21 cellular contexts compared by ENCODE assay signal in the genomic region with DNA sequence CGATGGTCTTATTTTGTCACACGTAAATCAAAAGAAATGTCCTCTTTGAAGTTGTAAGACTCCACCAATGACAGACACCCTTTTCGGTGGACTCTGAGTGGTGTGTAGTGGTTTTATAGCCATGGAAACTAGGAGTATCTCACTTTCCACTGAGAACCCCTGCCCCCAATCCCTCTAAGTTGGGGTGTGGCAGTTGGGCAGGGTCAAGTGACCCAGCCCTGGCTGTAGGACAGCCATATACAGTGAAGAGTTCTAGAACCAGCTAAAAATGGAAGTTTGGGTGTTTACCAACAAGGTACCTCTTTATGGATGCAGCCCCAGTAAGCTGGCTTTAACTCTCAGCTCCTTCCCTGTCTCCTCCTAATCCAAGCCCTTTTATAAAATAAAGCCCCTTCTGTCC. TPM values are rescaled to one million over a fixed set of nuclear protein-coding genes. Genes with fewer than 3 reads are reported as not detected.
DNase-seq lines count a peak whose midpoint lies in the region; ATAC-seq, FAIRE-seq and TF ChIP-seq lines count a peak whose summit lies in the region.
"Had no signal": no experiment of that assay in that cellular context is flagged by ENCODE, and none has a peak within 500 bp of the region (broad histone marks: within the 10 kb centered on the region; RNA-seq: fewer than 3 reads in every experiment).

No MANE protein-coding gene starts in this region.

- H3K36me3 ChIP-seq in WERI-Rb-1 = no peaks in the 10 kb centered on the region; the same call in 1 of the 2 replicates
- H3K36me3 ChIP-seq in pancreas = no peaks in the 10 kb centered on the region

- H3K27me3 ChIP-seq in WERI-Rb-1 (ENCODE audit: insufficient read depth, low read depth, severe bottlenecking) (no peaks in the 10 kb centered on the region), pancreas (no peaks in the 10 kb centered on the region)

- DNase-seq in D721Med (ENCODE audit: insufficient read length, low spot score) (peak; percentile 35), NCI-H524 treated with DMSO at 0.1 percent for 48 hours (lab: John Stamatoyannopoulos, UW) (peak; percentile 39), WERI-Rb-1 (no peak), pancreas (no peak)
- DNase-seq in activated CD8-positive, alpha-beta T cell treated with anti-CD3 and anti-CD28 coated beads, Interleukin-2, amount 10 ng/mL, durations not matched to agents 7 days and 5 days = no peak
- DNase-seq: 8988T; ACHN; AML-193; C1 segment of cervical spinal cord; Calu3; CD4-positive, alpha-beta memory T cell; COR-L47; DMS153; DND-41; H7; HCEC 1CT had no signal

- intact Hi-C loops in pancreas (cut with DNase I) = loop anchor here in 1 of 3 donors (10.0 kb wide), 1 partner anchor 88 kb away; no protein-coding TSS in a partner anchor

- no peak overlapping the region for H3K27ac Mint-ChIP-seq in activated CD8-positive, alpha-beta T cell treated with anti-CD3 and anti-CD28 coated beads, Interleukin-2, amount 10 ng/mL, durations not matched to agents 7 days and 5 days
- H3K27ac Mint-ChIP-seq: CD4-positive, alpha-beta memory T cell had no signal

- TF ChIP-seq CTCF in D721Med (IDR thresholded peaks at IDR 0.05; ENCODE audit: insufficient read depth, missing control alignments) = no peak
- TF ChIP-seq CTCF in WERI-Rb-1 (IDR thresholded peaks at IDR 0.05; ENCODE audit: low read depth, low read length) = no peak
- TF ChIP-seq CTCF in pancreas (IDR thresholded peaks at IDR 0.05) = no peak

- H3K4me3 Mint-ChIP-seq in activated CD8-positive, alpha-beta T cell treated with anti-CD3 and anti-CD28 coated beads, Interleukin-2, amount 10 ng/mL, durations not matched to agents 7 days and 5 days = no peak overlapping the region
- H3K4me3 Mint-ChIP-seq: CD4-positive, alpha-beta memory T cell had no signal

- no peaks in the 10 kb centered on the region for H3K9me3 ChIP-seq in WERI-Rb-1 (ENCODE audit: severe bottlenecking)
- no peaks in the 10 kb centered on the region for H3K9me3 ChIP-seq in pancreas
- H3K9me3 ChIP-seq: A549 had no signal

- POLR2A ChIA-PET in activated CD8-positive, alpha-beta T cell treated with anti-CD3 and anti-CD28 coated beads, Interleukin-2, amount 10 ng/mL, durations not matched to agents 7 days and 5 days (lab: Charles Lee) = interaction anchor here (0.9 kb wide), 1 partner anchor 137 kb away, joined by 3 read pairs; no protein-coding TSS in a partner anchor

- WGBS in pancreas, 2 donors = 97 to 100% methylated on average over 3 of the region's 3 CpGs

- no peak for ATAC-seq in activated CD8-positive, alpha-beta T cell treated with anti-CD3 and anti-CD28 coated beads, Interleukin-2, amount 10 ng/mL, durations not matched to agents 7 days and 5 days
- ATAC-seq in HG03025 (IDR thresholded peaks at IDR 0.05; ENCODE audit: low FRiP score, unreplicated experiment) (no peak), pancreas (no peak)
- ATAC-seq: A549 had no signal

- no peaks in the 10 kb centered on the region for H3K9me3 Mint-ChIP-seq in activated CD8-positive, alpha-beta T cell treated with anti-CD3 and anti-CD28 coated beads, Interleukin-2, amount 10 ng/mL, durations not matched to agents 7 days and 5 days (ENCODE audit: insufficient read depth)
- H3K9me3 Mint-ChIP-seq: CD4-positive, alpha-beta memory T cell had no signal

- H3K27ac ChIP-seq in WERI-Rb-1 (peak overlapping the region; percentile 57), pancreas (no peak overlapping the region)
- H3K27ac ChIP-seq: A549 had no signal

- CTCF ChIA-PET in activated CD8-positive, alpha-beta T cell treated with anti-CD3 and anti-CD28 coated beads, Interleukin-2, amount 10 ng/mL, durations not matched to agents 7 days and 5 days (lab: Charles Lee) = interaction anchor here (1.0 to 1.9 kb wide), 4 partner anchors 9 to 201 kb away, joined by 3 to 7 read pairs (median 3); no protein-coding TSS in a partner anchor

- FAIRE-seq in D721Med (lab: Jason Lieb, UNC) = no peak
- no peak for FAIRE-seq in pancreas (lab: Jason Lieb, UNC)
- FAIRE-seq: A549, GM12892, H1 had no signal

- H3K4me1 Mint-ChIP-seq in activated CD8-positive, alpha-beta T cell treated with anti-CD3 and anti-CD28 coated beads, Interleukin-2, amount 10 ng/mL, durations not matched to agents 7 days and 5 days (ENCODE audit: low read depth) = no peaks in the 10 kb centered on the region

- peaks cover 25% of the 10 kb centered on the region for H3K27me3 Mint-ChIP-seq in activated CD8-positive, alpha-beta T cell treated with anti-CD3 and anti-CD28 coated beads, Interleukin-2, amount 10 ng/mL, durations not matched to agents 7 days and 5 days (ENCODE audit: low read depth)

- H3K4me1 ChIP-seq in pancreas = no peaks in the 10 kb centered on the region
- H3K4me1 ChIP-seq: A549 had no signal

- H3K36me3 Mint-ChIP-seq in activated CD8-positive, alpha-beta T cell treated with anti-CD3 and anti-CD28 coated beads, Interleukin-2, amount 10 ng/mL, durations not matched to agents 7 days and 5 days (ENCODE audit: low read depth) = no peaks in the 10 kb centered on the region
- H3K36me3 Mint-ChIP-seq: CD4-positive, alpha-beta memory T cell had no signal

- H3K4me3 ChIP-seq in WERI-Rb-1 (ENCODE audit: low read depth, low read length) (no peak overlapping the region), pancreas (no peak overlapping the region)
- H3K4me3 ChIP-seq: A549 had no signal

RNA-seq across cellular contexts. Expression of gene C22orf31, which starts 5.2 kb away (rescaled TPM):
- total RNA-seq in activated CD8-positive, alpha-beta T cell treated with anti-CD3 and anti-CD28 coated beads, Interleukin-2, amount 10 ng/mL, durations not matched to agents 7 days and 5 days = not detected
- not detected for total RNA-seq in pancreas
- polyA plus RNA-seq in pancreas = under 1 TPM in 1 of 2 donors, not detected in 1; 0.16 TPM
- total RNA-seq: Calu3; CD4-positive, alpha-beta memory T cell; H1; H7 had no signal
- polyA plus RNA-seq: A549; BJ; CD4-positive, alpha-beta memory T cell; H1 had no signal

RNA-seq across cellular contexts. Expression of gene KREMEN1, which starts 16.4 kb away (rescaled TPM):
- under 1 TPM in 1 of 2 experiments, not detected in 1; 0.16 TPM for total RNA-seq in activated CD8-positive, alpha-beta T cell treated with anti-CD3 and anti-CD28 coated beads, Interleukin-2, amount 10 ng/mL, durations not matched to agents 7 days and 5 days
- 1 to 10 TPM; 3.3 to 8.7 (median 4.6) TPM for total RNA-seq in pancreas
- polyA plus RNA-seq in pancreas = 1 to 10 TPM; 3.6 to 4.0 TPM
- total RNA-seq: CD4-positive, alpha-beta memory T cell had no signal
- polyA plus RNA-seq: CD4-positive, alpha-beta memory T cell had no signal

Comparison
In these comparisons a context has a peak if more than half of its experiments do, and no peak if none do; other contexts are left out.
1. DNase-seq: peak in D721Med (single experiment) and NCI-H524 treated with DMSO at 0.1 percent for 48 hours (single experiment); none in WERI-Rb-1 (single experiment), activated CD8-positive, alpha-beta T cell treated with anti-CD3 and anti-CD28 coated beads, Interleukin-2, amount 10 ng/mL, durations not matched to agents 7 days and 5 days (single experiment) and pancreas (0 of 6).